In the genomic region with DNA sequence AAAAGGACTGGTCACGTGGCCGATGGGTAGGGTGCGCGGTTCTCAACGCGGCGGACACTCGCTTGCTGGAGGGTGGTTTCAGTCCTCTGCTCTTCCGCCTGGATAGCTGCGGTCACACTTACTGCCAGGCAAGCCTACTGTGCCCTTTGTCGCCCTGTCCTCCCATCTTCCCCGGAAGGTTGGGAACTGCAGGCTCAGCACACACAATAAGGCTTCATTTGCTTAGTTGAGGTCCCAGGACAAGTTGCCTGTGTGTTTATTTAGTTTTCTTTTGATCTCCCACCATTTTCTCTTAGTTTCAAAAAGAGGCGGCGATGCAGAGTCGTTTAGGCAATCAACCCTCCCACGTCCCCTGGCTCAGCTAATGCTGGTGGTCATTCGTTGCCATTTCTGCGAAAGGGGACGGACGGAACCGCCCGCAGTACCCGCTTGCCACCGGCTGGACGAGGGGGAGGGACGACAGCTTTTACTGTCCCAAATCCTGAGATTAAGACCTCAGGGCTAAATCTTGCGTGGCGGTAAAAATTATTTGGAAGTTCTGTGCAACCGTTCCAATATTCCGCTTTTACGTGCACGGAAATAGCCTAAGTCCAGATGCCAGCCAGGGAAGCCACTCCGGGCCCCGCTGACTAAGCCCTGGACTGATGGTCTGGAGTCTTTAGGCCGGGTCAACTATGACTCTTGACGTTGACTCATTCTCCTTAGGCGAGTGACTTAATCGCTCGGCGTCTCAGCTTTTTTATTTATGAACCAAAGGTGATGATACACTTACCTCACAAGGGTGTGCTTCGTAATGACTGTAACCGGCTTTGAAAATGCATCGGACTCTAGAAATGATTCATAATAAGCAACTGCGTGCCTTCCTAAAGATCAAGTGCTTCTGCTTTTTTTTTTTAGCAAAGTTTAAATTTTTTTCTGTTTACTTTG, we compare ENCODE assay signal across 1 cellular context.
A peak's percentile ranks its signal among the peaks of the same experiment; 100 is the strongest.
TF ChIP-seq lines count a peak whose summit lies in the region.

No MANE protein-coding gene starts in this region.

TF ChIP-seq in HEK293, 187 proteins besides CTCF, POLR2A, EP300 and RAD21 (continued from another document):
- TF ChIP-seq, protein P1, sequence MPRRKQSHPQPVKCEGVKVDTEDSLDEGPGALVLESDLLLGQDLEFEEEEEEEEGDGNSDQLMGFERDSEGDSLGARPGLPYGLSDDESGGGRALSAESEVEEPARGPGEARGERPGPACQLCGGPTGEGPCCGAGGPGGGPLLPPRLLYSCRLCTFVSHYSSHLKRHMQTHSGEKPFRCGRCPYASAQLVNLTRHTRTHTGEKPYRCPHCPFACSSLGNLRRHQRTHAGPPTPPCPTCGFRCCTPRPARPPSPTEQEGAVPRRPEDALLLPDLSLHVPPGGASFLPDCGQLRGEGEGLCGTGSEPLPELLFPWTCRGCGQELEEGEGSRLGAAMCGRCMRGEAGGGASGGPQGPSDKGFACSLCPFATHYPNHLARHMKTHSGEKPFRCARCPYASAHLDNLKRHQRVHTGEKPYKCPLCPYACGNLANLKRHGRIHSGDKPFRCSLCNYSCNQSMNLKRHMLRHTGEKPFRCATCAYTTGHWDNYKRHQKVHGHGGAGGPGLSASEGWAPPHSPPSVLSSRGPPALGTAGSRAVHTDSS (tag by site-specific recombination; IDR thresholded peaks at IDR 0.05) = no peak
- TF ChIP-seq SCRT1 (tag by site-specific recombination; IDR thresholded peaks at IDR 0.05; ENCODE audit: borderline replicate concordance) (no peak), ZNF146 (tag by site-specific recombination; IDR thresholded peaks at IDR 0.05) (no peak), ZFHX2 (tag by site-specific recombination; conservative IDR thresholded peaks at IDR 0.05) (peak; percentile 43; the same call in 1 of the 2 replicates), ZBTB17 (tag by site-specific recombination; IDR thresholded peaks at IDR 0.05) (no peak), ZNF274 (IDR thresholded peaks at IDR 0.05; ENCODE audit: low read length) (no peak), ZNF274 (tag by site-specific recombination; IDR thresholded peaks at IDR 0.05; ENCODE audit: borderline replicate concordance) (no peak)
- TF ChIP-seq, protein P2, sequence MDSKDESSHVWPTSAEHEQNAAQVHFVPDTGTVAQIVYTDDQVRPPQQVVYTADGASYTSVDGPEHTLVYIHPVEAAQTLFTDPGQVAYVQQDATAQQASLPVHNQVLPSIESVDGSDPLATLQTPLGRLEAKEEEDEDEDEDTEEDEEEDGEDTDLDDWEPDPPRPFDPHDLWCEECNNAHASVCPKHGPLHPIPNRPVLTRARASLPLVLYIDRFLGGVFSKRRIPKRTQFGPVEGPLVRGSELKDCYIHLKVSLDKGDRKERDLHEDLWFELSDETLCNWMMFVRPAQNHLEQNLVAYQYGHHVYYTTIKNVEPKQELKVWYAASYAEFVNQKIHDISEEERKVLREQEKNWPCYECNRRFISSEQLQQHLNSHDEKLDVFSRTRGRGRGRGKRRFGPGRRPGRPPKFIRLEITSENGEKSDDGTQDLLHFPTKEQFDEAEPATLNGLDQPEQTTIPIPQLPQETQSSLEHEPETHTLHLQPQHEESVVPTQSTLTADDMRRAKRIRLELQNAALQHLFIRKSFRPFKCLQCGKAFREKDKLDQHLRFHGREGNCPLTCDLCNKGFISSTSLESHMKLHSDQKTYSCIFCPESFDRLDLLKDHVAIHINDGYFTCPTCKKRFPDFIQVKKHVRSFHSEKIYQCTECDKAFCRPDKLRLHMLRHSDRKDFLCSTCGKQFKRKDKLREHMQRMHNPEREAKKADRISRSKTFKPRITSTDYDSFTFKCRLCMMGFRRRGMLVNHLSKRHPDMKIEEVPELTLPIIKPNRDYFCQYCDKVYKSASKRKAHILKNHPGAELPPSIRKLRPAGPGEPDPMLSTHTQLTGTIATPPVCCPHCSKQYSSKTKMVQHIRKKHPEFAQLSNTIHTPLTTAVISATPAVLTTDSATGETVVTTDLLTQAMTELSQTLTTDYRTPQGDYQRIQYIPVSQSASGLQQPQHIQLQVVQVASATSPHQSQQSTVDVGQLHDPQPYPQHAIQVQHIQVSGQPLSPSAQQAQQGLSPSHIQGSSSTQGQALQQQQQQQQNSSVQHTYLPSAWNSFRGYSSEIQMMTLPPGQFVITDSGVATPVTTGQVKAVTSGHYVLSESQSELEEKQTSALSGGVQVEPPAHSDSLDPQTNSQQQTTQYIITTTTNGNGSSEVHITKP (tag by site-specific recombination; IDR thresholded peaks at IDR 0.05) = no peak
- TF ChIP-seq, protein P3, sequence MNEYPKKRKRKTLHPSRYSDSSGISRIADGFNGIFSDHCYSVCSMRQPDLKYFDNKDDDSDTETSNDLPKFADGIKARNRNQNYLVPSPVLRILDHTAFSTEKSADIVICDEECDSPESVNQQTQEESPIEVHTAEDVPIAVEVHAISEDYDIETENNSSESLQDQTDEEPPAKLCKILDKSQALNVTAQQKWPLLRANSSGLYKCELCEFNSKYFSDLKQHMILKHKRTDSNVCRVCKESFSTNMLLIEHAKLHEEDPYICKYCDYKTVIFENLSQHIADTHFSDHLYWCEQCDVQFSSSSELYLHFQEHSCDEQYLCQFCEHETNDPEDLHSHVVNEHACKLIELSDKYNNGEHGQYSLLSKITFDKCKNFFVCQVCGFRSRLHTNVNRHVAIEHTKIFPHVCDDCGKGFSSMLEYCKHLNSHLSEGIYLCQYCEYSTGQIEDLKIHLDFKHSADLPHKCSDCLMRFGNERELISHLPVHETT (tag by site-specific recombination; IDR thresholded peaks at IDR 0.05) = no peak
